8 cellular contexts compared by ENCODE assay signal in the genomic region with DNA sequence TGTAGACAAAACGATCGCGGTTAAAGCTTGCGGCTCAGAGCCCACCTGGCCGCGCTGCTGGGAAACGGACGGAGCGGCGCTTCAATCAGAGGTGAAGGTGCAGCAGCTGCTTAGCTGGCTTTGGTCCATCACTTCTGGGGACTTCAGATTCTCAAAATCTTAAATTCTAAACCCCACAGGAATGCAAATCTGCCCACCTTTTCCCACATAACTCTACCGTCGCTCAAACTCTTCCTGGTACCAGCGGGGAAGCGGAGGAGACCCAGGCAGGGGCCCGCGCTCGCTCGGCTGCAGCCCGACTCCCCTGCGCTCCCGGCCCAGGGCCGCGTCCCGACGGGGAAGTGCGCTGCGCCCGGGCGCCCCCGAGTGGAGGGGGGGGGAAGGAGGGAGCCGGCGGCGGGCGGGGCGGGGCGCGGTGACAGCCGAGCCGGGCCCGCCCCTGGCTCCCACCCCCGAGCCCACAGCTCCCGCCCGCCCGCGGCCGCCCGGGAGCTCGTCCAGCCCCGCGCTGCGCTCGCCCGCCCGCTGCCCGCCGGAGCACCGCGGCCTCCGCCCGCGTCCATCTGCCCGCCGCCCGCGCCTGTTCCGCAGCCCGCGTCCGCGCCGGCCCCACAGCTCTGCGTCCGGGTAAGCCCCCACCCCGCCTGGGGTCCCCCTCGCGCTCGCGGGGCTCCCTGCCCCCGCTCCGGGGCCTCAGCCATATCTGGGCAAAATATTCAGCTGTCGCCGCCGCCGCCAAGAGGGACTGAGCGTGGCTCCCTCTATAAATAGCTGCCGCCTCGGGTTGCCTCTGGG.
DNase-seq lines count a peak whose midpoint lies in the region; ATAC-seq and TF ChIP-seq lines count a peak whose summit lies in the region.

A gene (plus strand): TSS at position 490 of the 795 bp plus-strand sequence. CDS start 22,523 bp downstream, outside the sequence.

- H3K36me3 ChIP-seq in mucosa of rectum (ENCODE audit: control insufficient read depth in 2 of 2, insufficient read depth in 2 of 2, low read length in 2 of 2) (peaks cover 6% of the 10 kb centered on the region in 2 donors), subcutaneous abdominal adipose tissue (ENCODE audit: control insufficient read depth in 5 of 5, insufficient read depth in 5 of 5, low read length in 5 of 5) (peaks cover 0 to 7% (median 6%) of the 10 kb centered on the region in 5 donors)

- H3K9ac ChIP-seq in mucosa of rectum (ENCODE audit: low read depth in 1 of 2, low read length in 2 of 2), result peak within 1 kb of the TSS; percentile 41 to 48
- H3K9ac ChIP-seq in subcutaneous abdominal adipose tissue (ENCODE audit: low read length in 5 of 5), result peak within 1 kb of the TSS in 3 of 5 donors; percentile 48 to 61 (median 60)

- ATAC-seq in HG02973 (IDR thresholded peaks at IDR 0.05; ENCODE audit: unreplicated experiment), result peak; percentile 51

- H3K27ac ChIP-seq in mucosa of rectum (ENCODE audit: low read depth in 2 of 2, low read length in 2 of 2) (peak within 1 kb of the TSS in 1 of 2 donors; percentile 16), subcutaneous abdominal adipose tissue (ENCODE audit: low read depth, low read length) (no peak within 1 kb of the TSS)

- TF ChIP-seq POLR2A in GM15510 (IDR thresholded peaks at IDR 0.05; ENCODE audit: borderline replicate concordance, extremely low read depth, insufficient read length), result peak; percentile 23
- TF ChIP-seq POLR2A in erythroblast (IDR thresholded peaks at IDR 0.05; ENCODE audit: low read length), result no peak

- peaks cover 12 to 19% of the 10 kb centered on the region in 2 donors for H3K4me1 ChIP-seq in mucosa of rectum (ENCODE audit: control insufficient read depth in 2 of 2, insufficient read depth in 2 of 2, low read length in 2 of 2)
- H3K4me1 ChIP-seq in subcutaneous abdominal adipose tissue (ENCODE audit: control insufficient read depth in 5 of 5, insufficient read depth in 5 of 5, low read length in 5 of 5), result peaks cover 0 to 23% (median 21%) of the 10 kb centered on the region in 5 donors

- H3K4me3 ChIP-seq in mucosa of rectum (ENCODE audit: low read length in 2 of 2) (peak within 1 kb of the TSS; percentile 63 to 73), subcutaneous abdominal adipose tissue (ENCODE audit: low read depth in 1 of 5, low read length in 5 of 5) (peak within 1 kb of the TSS; percentile 64 to 77 (median 68))

- H3K27me3 ChIP-seq in mucosa of rectum (ENCODE audit: control insufficient read depth in 2 of 2, insufficient read depth in 2 of 2, low read length in 2 of 2), result peaks cover 24 to 26% of the 10 kb centered on the region in 2 donors
- peaks cover 0 to 12% (median 6%) of the 10 kb centered on the region in 5 donors for H3K27me3 ChIP-seq in subcutaneous abdominal adipose tissue (ENCODE audit: control insufficient read depth in 5 of 5, insufficient read depth in 4 of 5, low read length in 5 of 5)

- in situ Hi-C loops in ACHN (cut with HindIII; ENCODE audit: low pct_ligation_motif_present, low pct_unique_long_range_greater_than_20kb, low sequenced_read_pairs), result no loop called here

- no peaks in the 10 kb centered on the region for H3K9me3 ChIP-seq in mucosa of rectum (ENCODE audit: control insufficient read depth in 2 of 2, low read length in 2 of 2)
- H3K9me3 ChIP-seq in subcutaneous abdominal adipose tissue (ENCODE audit: control insufficient read depth in 5 of 5, low read length in 5 of 5), result no peaks in the 10 kb centered on the region

- DNase-seq in ACHN (peak; percentile 63), NCI-H2196 treated with DMSO at 0.1 percent for 48 hours (lab: John Stamatoyannopoulos, UW; ENCODE audit: unreplicated experiment) (peak; percentile 55), erythroblast (lab: John Stamatoyannopoulos, UW) (peak; percentile 82 to 92)
- DNase-seq in activated CD8-positive, alpha-beta memory T cell treated with anti-CD3 and anti-CD28 coated beads for 24 hours, result peak; percentile 72
